8 cellular contexts compared by ENCODE assay signal in the genomic region with DNA sequence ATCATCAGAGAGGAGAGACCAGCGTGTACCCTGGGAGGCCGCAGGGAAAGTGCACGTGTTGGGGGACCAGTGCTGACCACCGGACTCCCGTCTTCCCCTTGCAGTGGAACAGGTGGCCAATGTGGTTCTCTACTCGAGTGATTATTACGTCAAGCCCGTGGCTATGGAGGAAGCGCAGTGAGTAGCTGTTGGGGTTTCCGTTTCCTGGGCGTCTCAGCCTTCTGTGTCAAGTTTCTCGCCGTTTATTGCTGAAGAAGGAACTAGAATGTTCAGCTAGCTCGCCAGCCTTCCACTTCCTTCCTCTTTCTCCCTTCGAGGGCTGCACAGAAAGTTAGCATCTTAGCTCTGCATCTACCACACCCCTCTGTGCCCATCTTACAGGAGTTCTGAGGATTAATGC. TPM values are rescaled to one million over a fixed set of nuclear protein-coding genes. Genes with fewer than 3 reads are reported as not detected.
DNase-seq lines count a peak whose midpoint lies in the region; ATAC-seq and TF ChIP-seq lines count a peak whose summit lies in the region.

No MANE protein-coding gene starts in this region.

- no peaks in the 10 kb centered on the region for H3K36me3 Mint-ChIP-seq in nephron progenitor cell (ENCODE audit: low read depth)

- H3K27ac ChIP-seq in substantia nigra (ENCODE audit: low read depth, low read length, poor library complexity, severe bottlenecking), result peak overlapping the region; percentile 41

- peak; percentile 37; the same call in 1 of the 2 replicates for TF ChIP-seq POLR2A in Raji (IDR thresholded peaks at IDR 0.05; ENCODE audit: insufficient read depth, low read depth, low read length)

- peaks cover 20% of the 10 kb centered on the region for H3K4me1 Mint-ChIP-seq in nephron progenitor cell

- H3K27me3 Mint-ChIP-seq in nephron progenitor cell (ENCODE audit: low read depth, poor library complexity), result peaks cover 20% of the 10 kb centered on the region

- TF ChIP-seq CTCF in GM13977 (IDR thresholded peaks at IDR 0.05; ENCODE audit: extremely low read depth, insufficient read depth, missing control alignments) (no peak), nephron progenitor cell (IDR thresholded peaks at IDR 0.05) (no peak)

- in situ Hi-C loops in GM13977 (cut with MboI; ENCODE audit: low pct_unique_long_range_greater_than_20kb, low sequenced_read_pairs, unreplicated experiment), result no loop called here

- DNase-seq in GM13977 (ENCODE audit: low spot score) (peak; percentile 62), mucosa of gallbladder (ENCODE audit: low spot score) (peak; percentile 80), substantia nigra (lab: John Stamatoyannopoulos, UW) (peak in 30 of 49 donors; percentile 14 to 71 (median 38)), nephron progenitor cell (no peak), iPS-NIHi11 (ENCODE audit: low spot score) (no peak)
- DNase-seq in activated effector memory CD4-positive, alpha-beta T cell treated with anti-CD3 and anti-CD28 coated beads, Interleukin-2, amount 50 U/mL, for 16 hours, result peak; percentile 89

- H3K27ac Mint-ChIP-seq in nephron progenitor cell, result no peak overlapping the region

- H3K4me3 Mint-ChIP-seq in nephron progenitor cell, result no peak overlapping the region

- no peaks in the 10 kb centered on the region for H3K9me3 Mint-ChIP-seq in nephron progenitor cell

- peak; percentile 82 for ATAC-seq in HG02798 (IDR thresholded peaks at IDR 0.05; ENCODE audit: poor library complexity, unreplicated experiment)

RNA-seq across cellular contexts. Expression of gene DGKD, which starts 22.8 kb away (rescaled TPM):
- total RNA-seq in mucosa of gallbladder, result 24.3 TPM

RNA-seq across cellular contexts. Expression of gene SAG, which starts 23.9 kb away (rescaled TPM):
- total RNA-seq in mucosa of gallbladder, result not detected

Comparison
In these comparisons a context has a peak if more than half of its experiments do, and no peak if none do; other contexts are left out.
1. DNase-seq: peak in GM13977 (single experiment), activated effector memory CD4-positive, alpha-beta T cell treated with anti-CD3 and anti-CD28 coated beads, Interleukin-2, amount 50 U/mL, for 16 hours (single experiment), mucosa of gallbladder (single experiment) and substantia nigra (30 of 49); none in nephron progenitor cell (single experiment) and iPS-NIHi11 (single experiment).